Comparison of ENCODE assay signal across 1 cellular context in the genomic region with DNA sequence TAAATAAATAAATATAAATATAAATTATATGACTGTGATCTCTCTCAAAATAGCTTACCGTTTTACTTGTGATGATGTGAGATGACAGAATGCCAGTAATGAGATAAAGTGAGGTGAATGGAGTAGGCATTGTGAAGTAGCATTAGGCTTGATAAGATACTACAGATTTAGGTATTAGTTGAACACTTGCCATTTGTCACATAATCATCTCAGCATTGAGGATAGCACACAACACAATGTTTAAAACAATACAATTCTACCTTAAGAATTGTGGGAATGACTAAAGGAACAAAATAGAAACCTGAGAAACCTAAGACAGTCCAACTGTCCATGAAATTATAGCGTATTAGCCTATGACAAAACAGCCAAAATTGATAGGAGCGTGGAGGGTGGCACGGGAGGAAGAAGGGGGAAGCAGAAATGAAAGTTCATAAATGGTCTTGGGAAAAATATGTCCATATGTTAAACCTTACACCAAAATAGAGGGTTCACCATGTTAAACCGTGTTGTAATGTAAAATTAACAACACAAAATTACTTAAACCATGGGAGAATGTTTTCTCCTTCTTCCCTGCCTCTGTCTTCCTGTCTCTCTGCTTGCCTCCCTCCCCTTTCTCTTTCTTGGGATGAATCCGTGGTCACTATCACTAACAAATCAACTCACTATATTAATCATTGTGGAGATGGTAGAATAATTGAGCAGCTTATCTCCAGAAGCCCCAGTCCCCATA.
A peak's percentile ranks its signal among the peaks of the same experiment; 100 is the strongest.
TF ChIP-seq lines count a peak whose summit lies in the region.

No MANE protein-coding gene starts in this region.

TF ChIP-seq in HEK293, 187 proteins besides CTCF, POLR2A, EP300 and RAD21 (continued from another document):
- no peak for TF ChIP-seq YY1 (tag by site-specific recombination; IDR thresholded peaks at IDR 0.05)
- TF ChIP-seq ZNF423 (tag by site-specific recombination; IDR thresholded peaks at IDR 0.05) = no peak
- no peak for TF ChIP-seq ZXDB (tag by site-specific recombination; IDR thresholded peaks at IDR 0.05)
- TF ChIP-seq SP3 (tag by site-specific recombination; IDR thresholded peaks at IDR 0.05) = no peak
- TF ChIP-seq, protein P1, sequence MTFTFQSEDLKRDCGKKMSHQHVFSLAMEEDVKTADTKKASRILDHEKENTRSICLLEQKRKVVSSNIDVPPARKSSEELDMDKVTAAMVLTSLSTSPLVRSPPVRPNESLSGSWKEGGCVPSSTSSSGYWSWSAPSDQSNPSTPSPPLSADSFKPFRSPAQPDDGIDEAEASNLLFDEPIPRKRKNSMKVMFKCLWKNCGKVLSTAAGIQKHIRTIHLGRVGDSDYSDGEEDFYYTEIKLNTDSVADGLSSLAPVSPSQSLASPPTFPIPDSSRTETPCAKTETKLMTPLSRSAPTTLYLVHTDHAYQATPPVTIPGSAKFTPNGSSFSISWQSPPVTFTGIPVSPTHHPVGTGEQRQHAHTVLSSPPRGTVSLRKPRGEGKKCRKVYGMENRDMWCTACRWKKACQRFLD (tag by site-specific recombination; IDR thresholded peaks at IDR 0.05) = no peak
- TF ChIP-seq ZBTB17 (tag by site-specific recombination; IDR thresholded peaks at IDR 0.05) = no peak
- TF ChIP-seq PRDM1 (tag by site-specific recombination; IDR thresholded peaks at IDR 0.05) = peak; percentile 84
- TF ChIP-seq ZNF394 (tag by site-specific recombination; IDR thresholded peaks at IDR 0.05; ENCODE audit: borderline replicate concordance) = no peak
- TF ChIP-seq SALL2 (tag by site-specific recombination; IDR thresholded peaks at IDR 0.05; ENCODE audit: borderline replicate concordance) = no peak
- peak; percentile 11; the same call in 1 of the 2 replicates for TF ChIP-seq ZNF366 (tag by site-specific recombination; conservative IDR thresholded peaks at IDR 0.05)
- no peak for TF ChIP-seq ZNF324 (tag by site-specific recombination; IDR thresholded peaks at IDR 0.05)
- no peak for TF ChIP-seq ZNF239 (tag by site-specific recombination; IDR thresholded peaks at IDR 0.05)
- TF ChIP-seq ZNF37A (tag by site-specific recombination; IDR thresholded peaks at IDR 0.05) = no peak
- TF ChIP-seq, protein P2, sequence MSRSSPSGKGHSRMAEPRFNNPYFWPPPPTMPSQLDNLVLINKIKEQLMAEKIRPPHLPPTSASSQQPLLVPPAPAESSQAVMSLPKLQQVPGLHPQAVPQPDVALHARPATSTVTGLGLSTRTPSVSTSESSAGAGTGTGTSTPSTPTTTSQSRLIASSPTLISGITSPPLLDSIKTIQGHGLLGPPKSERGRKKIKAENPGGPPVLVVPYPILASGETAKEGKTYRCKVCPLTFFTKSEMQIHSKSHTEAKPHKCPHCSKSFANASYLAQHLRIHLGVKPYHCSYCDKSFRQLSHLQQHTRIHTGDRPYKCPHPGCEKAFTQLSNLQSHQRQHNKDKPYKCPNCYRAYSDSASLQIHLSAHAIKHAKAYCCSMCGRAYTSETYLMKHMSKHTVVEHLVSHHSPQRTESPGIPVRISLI (tag by site-specific recombination; IDR thresholded peaks at IDR 0.05) = no peak
